In genomic region chr11:44110231-44110679, GRCh38 we compare ENCODE assay signal across 8 cellular contexts. TPM values are rescaled to one million over a fixed set of nuclear protein-coding genes. Genes with fewer than 3 reads are reported as not detected.
DNase-seq lines count a peak whose midpoint lies in the region; TF ChIP-seq lines count a peak whose summit lies in the region.

No MANE protein-coding gene starts in this region.

- H3K9ac ChIP-seq in Loucy (ENCODE audit: low read depth, low read length, poor library complexity, severe bottlenecking), result peak overlapping the region; percentile 14

- H3K9me2 ChIP-seq in Loucy (replicated peaks; ENCODE audit: low read depth, low read length), result no peaks in the 10 kb centered on the region

- H3K9me3 ChIP-seq in Loucy (ENCODE audit: insufficient read depth, low read depth, low read length) (no peaks in the 10 kb centered on the region), adrenal gland (replicated peaks in 1 of 3) (no peaks in the 10 kb centered on the region)

- WGBS in adrenal gland, 4 donors, result 10 to 30% (median 13%) methylated on average over 4 of the region's 4 CpGs

- H3K27ac ChIP-seq in adrenal gland, result no peak overlapping the region

- H3K4me3 ChIP-seq in Loucy (ENCODE audit: low read length, poor library complexity, severe bottlenecking) (no peak overlapping the region), adrenal gland (no peak overlapping the region)

- TF ChIP-seq CTCF in Loucy (conservative IDR thresholded peaks at IDR 0.05; ENCODE audit: low read length), result peak; percentile 96
- TF ChIP-seq CTCF in adrenal gland (IDR thresholded peaks at IDR 0.05), result peak; percentile 34 to 66 (median 58)

- no peaks in the 10 kb centered on the region for H3K79me2 ChIP-seq in Loucy (ENCODE audit: insufficient read depth, low read length)

- no peak overlapping the region for H2AFZ ChIP-seq in Loucy (ENCODE audit: low read length)

- no peaks in the 10 kb centered on the region for H3F3A ChIP-seq in Loucy (ENCODE audit: low read depth)

- peak; percentile 34 for DNase-seq in DMS153 treated with DMSO at 0.1 percent for 48 hours (lab: John Stamatoyannopoulos, UW; ENCODE audit: unreplicated experiment)
- no peak for DNase-seq in DMS153 (lab: John Stamatoyannopoulos, UW)
- peak; percentile 51 for DNase-seq in HCEC 1CT
- peak; percentile 36 for DNase-seq in SW480 (ENCODE audit: low spot score)
- peak; percentile 40 to 80 (median 53) for DNase-seq in adrenal gland
- DNase-seq in iPS-NIHi11 (ENCODE audit: low spot score), result peak; percentile 69
- peak; percentile 35 for DNase-seq in stimulated activated CD4-positive, alpha-beta T cell treated with anti-CD3 and anti-CD28 coated beads, Interleukin-1b, Interleukin-23, amount 100 ng/mL, for 48 hours

- H3K4me1 ChIP-seq in Loucy (ENCODE audit: insufficient read depth, low read length, poor library complexity, severe bottlenecking) (peaks cover 3% of the 10 kb centered on the region), adrenal gland (replicated peaks in 1 of 2) (peaks cover 0 to 5% of the 10 kb centered on the region in 2 donors)

- H3K27me3 ChIP-seq in Loucy (ENCODE audit: insufficient read depth, low read length, poor library complexity, severe bottlenecking) (no peaks in the 10 kb centered on the region), adrenal gland (no peaks in the 10 kb centered on the region)

- no peak for TF ChIP-seq POLR2A in adrenal gland (IDR thresholded peaks at IDR 0.05)

- peaks cover 68% of the 10 kb centered on the region for H3K36me3 ChIP-seq in Loucy (ENCODE audit: insufficient read depth, low read length)
- H3K36me3 ChIP-seq in adrenal gland (replicated peaks in 1 of 2), result peaks cover 0 to 23% of the 10 kb centered on the region in 2 donors

- peak overlapping the region; percentile 38 for H3K4me2 ChIP-seq in Loucy (ENCODE audit: low read depth, low read length, poor library complexity, severe bottlenecking)

- H4K20me1 ChIP-seq in Loucy (ENCODE audit: insufficient read depth, low read length, poor library complexity, severe bottlenecking), result no peaks in the 10 kb centered on the region

- intact Hi-C loops in adrenal gland (cut with DNase I), result no loop called here

RNA-seq across cellular contexts. Expression of gene EXT2, which starts 14.8 kb away (rescaled TPM):
- total RNA-seq in adrenal gland, result 10 to 100 TPM; 41.3 to 89.3 (median 48.0) TPM
- polyA plus RNA-seq in adrenal gland, result 10 to 100 TPM; 28.7 to 49.6 (median 32.3) TPM

RNA-seq across cellular contexts. Expression of gene ACCS, which starts 44.2 kb away (rescaled TPM):
- total RNA-seq in adrenal gland, result 10 to 100 TPM; 12.3 to 64.5 (median 41.4) TPM
- 100 to 1,000 TPM in 2 of 3 donors, 1 to 10 TPM in 1; 9.8 to 195 (median 108) TPM for polyA plus RNA-seq in adrenal gland
